In the genomic region with DNA sequence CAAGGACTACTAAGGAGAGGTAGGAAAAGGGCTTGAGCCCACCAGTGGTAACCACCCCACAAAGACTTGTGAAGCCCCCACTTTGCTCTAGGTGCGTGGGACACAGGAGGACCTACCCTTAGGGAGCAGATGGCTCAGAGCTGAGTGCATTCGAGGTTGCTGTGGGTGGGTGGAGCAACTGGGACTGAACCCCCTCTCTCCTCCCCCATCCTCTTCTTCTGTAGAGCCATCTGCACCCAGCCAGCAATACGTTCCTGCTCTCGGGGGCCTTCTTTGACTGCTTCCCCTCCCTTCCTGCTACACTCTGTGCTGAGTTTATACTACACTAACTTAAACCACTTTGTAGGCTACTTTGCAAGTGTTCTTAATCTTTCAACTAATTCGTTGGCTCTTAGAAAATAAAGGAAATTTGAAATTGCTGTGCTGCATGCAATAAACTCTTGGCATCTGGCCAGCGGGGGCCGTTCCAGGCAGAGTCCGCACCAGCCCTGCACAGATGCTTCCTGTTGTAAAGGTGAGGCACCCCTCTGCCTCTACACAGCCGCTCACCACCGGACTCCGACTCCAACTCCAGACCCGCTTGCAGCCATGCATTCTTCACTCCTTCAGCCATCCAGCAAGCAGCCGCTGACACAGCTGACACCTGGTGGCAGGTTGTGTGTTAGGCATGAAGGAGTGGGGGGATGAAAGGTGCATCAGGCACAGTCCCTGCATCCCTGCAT, we compare ENCODE assay signal across 8 cellular contexts. TPM values are rescaled to one million over a fixed set of nuclear protein-coding genes. Genes with fewer than 3 reads are reported as not detected.
A peak's percentile ranks its signal among the peaks of the same experiment; 100 is the strongest.
DNase-seq lines count a peak whose midpoint lies in the region; ATAC-seq and TF ChIP-seq lines count a peak whose summit lies in the region.

No MANE protein-coding gene starts in this region.

- no peak overlapping the region for H3K4me3 ChIP-seq in GM12864 (ENCODE audit: low read depth, low read length)

- H3K36me3 Mint-ChIP-seq in activated CD4-positive, alpha-beta T cell treated with anti-CD3 and anti-CD28 coated beads, Interleukin-2, amount 10 ng/mL, durations not matched to agents 24 days and 14 days (ENCODE audit: low read depth) = no peaks in the 10 kb centered on the region
- H3K36me3 Mint-ChIP-seq in neural crest cell (ENCODE audit: low read depth) = no peaks in the 10 kb centered on the region

- intact Hi-C loops in activated CD4-positive, alpha-beta T cell treated with anti-CD3 and anti-CD28 coated beads, Interleukin-2, amount 10 ng/mL, durations not matched to agents 24 days and 14 days (cut with micrococcal nuclease) = loop anchor here (1.0 kb wide), 1 partner anchor 197 kb away; no protein-coding TSS in a partner anchor

- no peak overlapping the region for H3K27ac Mint-ChIP-seq in activated CD4-positive, alpha-beta T cell treated with anti-CD3 and anti-CD28 coated beads, Interleukin-2, amount 10 ng/mL, durations not matched to agents 24 days and 14 days
- no peak overlapping the region for H3K27ac Mint-ChIP-seq in neural crest cell (ENCODE audit: unreplicated experiment)

- no peak for DNase-seq in GM12864 (ENCODE audit: low read depth)
- peak; percentile 35 for DNase-seq in NCI-H1417 treated with DMSO at 0.1 percent for 48 hours (lab: John Stamatoyannopoulos, UW)
- peak; percentile 75 for DNase-seq in activated CD4-positive, alpha-beta T cell treated with anti-CD3 and anti-CD28 coated beads, Interleukin-2, amount 10 ng/mL, durations not matched to agents 24 days and 14 days
- DNase-seq in effector CD8-positive, alpha-beta T cell (lab: John Stamatoyannopoulos, UW) = peak; percentile 12
- peak; percentile 20 for DNase-seq in neural crest cell (ENCODE audit: low read depth, low spot score)
- no peak for DNase-seq in NK-92 (lab: John Stamatoyannopoulos, UW; ENCODE audit: unreplicated experiment)

- peaks cover 3% of the 10 kb centered on the region for H3K4me1 Mint-ChIP-seq in activated CD4-positive, alpha-beta T cell treated with anti-CD3 and anti-CD28 coated beads, Interleukin-2, amount 10 ng/mL, durations not matched to agents 24 days and 14 days
- peaks cover 22% of the 10 kb centered on the region for H3K4me1 Mint-ChIP-seq in neural crest cell

- H3K9me3 Mint-ChIP-seq in activated CD4-positive, alpha-beta T cell treated with anti-CD3 and anti-CD28 coated beads, Interleukin-2, amount 10 ng/mL, durations not matched to agents 24 days and 14 days = no peaks in the 10 kb centered on the region
- no peaks in the 10 kb centered on the region for H3K9me3 Mint-ChIP-seq in neural crest cell

- ATAC-seq in GM21447 (IDR thresholded peaks at IDR 0.05; ENCODE audit: unreplicated experiment) (no peak), GM21786 (IDR thresholded peaks at IDR 0.05; ENCODE audit: unreplicated experiment) (no peak)

- H3K4me3 Mint-ChIP-seq in activated CD4-positive, alpha-beta T cell treated with anti-CD3 and anti-CD28 coated beads, Interleukin-2, amount 10 ng/mL, durations not matched to agents 24 days and 14 days = no peak overlapping the region
- no peak overlapping the region for H3K4me3 Mint-ChIP-seq in neural crest cell

- H3K27me3 Mint-ChIP-seq in activated CD4-positive, alpha-beta T cell treated with anti-CD3 and anti-CD28 coated beads, Interleukin-2, amount 10 ng/mL, durations not matched to agents 24 days and 14 days = peaks cover 29% of the 10 kb centered on the region
- H3K27me3 Mint-ChIP-seq in neural crest cell (ENCODE audit: low read depth) = peaks cover 38% of the 10 kb centered on the region

- TF ChIP-seq CTCF in GM12864 (IDR thresholded peaks at IDR 0.05; ENCODE audit: low read depth, low read length, missing control alignments) (peak; percentile 58), neural crest cell (conservative IDR thresholded peaks at IDR 0.05) (peak; percentile 67)

RNA-seq across cellular contexts. Expression of a gene that starts 57.2 kb away (rescaled TPM):
- not detected in 2 replicates for total RNA-seq in activated CD4-positive, alpha-beta T cell treated with anti-CD3 and anti-CD28 coated beads, Interleukin-2, amount 10 ng/mL, durations not matched to agents 24 days and 14 days
- not detected in 2 replicates for total RNA-seq in neural crest cell

Comparison
In these comparisons a context has a peak if more than half of its experiments do, and no peak if none do; other contexts are left out.
1. DNase-seq: peak in NCI-H1417 treated with DMSO at 0.1 percent for 48 hours (single experiment), activated CD4-positive, alpha-beta T cell treated with anti-CD3 and anti-CD28 coated beads, Interleukin-2, amount 10 ng/mL, durations not matched to agents 24 days and 14 days (single experiment), effector CD8-positive, alpha-beta T cell (single experiment) and neural crest cell (single experiment); none in GM12864 (single experiment) and NK-92 (single experiment).